1 cellular context compared by ENCODE assay signal in genomic region chr2:42880738-42881525, GRCh38.
TF ChIP-seq lines count a peak whose summit lies in the region.

No MANE protein-coding gene starts in this region.

TF ChIP-seq in HepG2, 621 proteins besides CTCF, POLR2A, EP300 and RAD21 (continued from another document):
- TF ChIP-seq KDM2A (CRISPR knock-in tag; IDR thresholded peaks at IDR 0.05; ENCODE audit: borderline replicate concordance, low read depth), result no peak
- TF ChIP-seq ZNF605 (CRISPR knock-in tag; IDR thresholded peaks at IDR 0.05), result 0 out of 2 replicates have a peak, but pooled peaks have one; percentile 19
- TF ChIP-seq MBD4 (IDR thresholded peaks at IDR 0.05; ENCODE audit: borderline replicate concordance, low read length), result no peak
- no peak for TF ChIP-seq SMAD3 (CRISPR knock-in tag; IDR thresholded peaks at IDR 0.05)
